ENCODE assay signal across 31 cellular contexts in genomic region chr12:24462946-24463345, GRCh38.
"Had no signal": no experiment of that assay in that cellular context is flagged by ENCODE, and none has a peak within 500 bp of the region (broad histone marks: within the 10 kb centered on the region; RNA-seq: fewer than 3 reads in every experiment).

No MANE protein-coding gene starts in this region.

- H3K4me3 ChIP-seq: adrenal gland, body of pancreas, breast epithelium had no signal

- DNase-seq: activated B cell treated with CpG ODN at 0.5 μM for 24 hours; activated CD4-positive, alpha-beta memory T cell treated with anti-CD3 and anti-CD28 coated beads for 36 hours; activated CD4-positive, alpha-beta T cell treated with anti-CD3 and anti-CD28 coated beads for 4 hours; activated CD4-positive, alpha-beta T cell treated with anti-CD3 and anti-CD28 coated beads, Interleukin-2, amount 10 ng/mL, durations not matched to agents 24 days and 14 days; activated CD4-positive, alpha-beta T cell treated with anti-CD3 and anti-CD28 coated beads, Interleukin-2, amount 50 U/mL, for 1 hour; activated CD4-positive, alpha-beta T cell treated with anti-CD3 and anti-CD28 coated beads, Interleukin-2, amount 50 U/mL, for 4 hours; activated CD4-positive, CD25-positive, alpha-beta regulatory T cell treated with anti-CD3 and anti-CD28 coated beads, Interleukin-2, amount 50 U/mL, for 72 hours; activated CD8-positive, alpha-beta memory T cell treated with anti-CD3 and anti-CD28 coated beads, Interleukin-2, amount 50 U/mL, for 4 hours; activated CD8-positive, alpha-beta T cell treated with anti-CD3 and anti-CD28 coated beads for 36 hours; activated effector memory CD4-positive, alpha-beta T cell treated with anti-CD3 and anti-CD28 coated beads, Interleukin-2, amount 50 U/mL, for 16 hours; activated gamma-delta T cell treated with Interleukin-2 at 50 U/mL for 16 hours; activated naive CD4-positive, alpha-beta T cell; activated naive CD4-positive, alpha-beta T cell treated with anti-CD3 and anti-CD28 coated beads for 36 hours; activated naive CD4-positive, alpha-beta T cell treated with anti-CD3 and anti-CD28 coated beads, Interleukin-2, amount 50 U/mL, for 16 hours; activated naive CD8-positive, alpha-beta T cell treated with anti-CD3 and anti-CD28 coated beads for 36 hours; activated T-cell treated with anti-CD3 and anti-CD28 coated beads for 4 hours; activated T-cell treated with anti-CD3 and anti-CD28 coated beads, Interleukin-2, amount 50 U/mL, for 1 hour; activated T-cell treated with anti-CD3 and anti-CD28 coated beads, Interleukin-2, amount 50 U/mL, for 4 hours; activated T-cell treated with anti-CD3 and anti-CD28 coated beads, Interleukin-2, amount 50 U/mL, for 72 hours; adrenal gland; amniotic stem cell; aorta; body of pancreas; brain microvascular endothelial cell; central memory CD4-positive, alpha-beta T cell; T-helper 2 cell; T-helper 9 cell had no signal

- H3K27me3 ChIP-seq: adrenal gland, body of pancreas, brain microvascular endothelial cell, breast epithelium had no signal

- ATAC-seq: activated CD8-positive, alpha-beta T cell treated with anti-CD3 and anti-CD28 coated beads for 36 hours; activated naive CD4-positive, alpha-beta T cell treated with anti-CD3 and anti-CD28 coated beads, Interleukin-2, amount 50 U/mL, for 72 hours; activated T-cell treated with anti-CD3 and anti-CD28 coated beads, Interleukin-2, amount 50 U/mL, for 4 hours; activated T-cell treated with anti-CD3 and anti-CD28 coated beads, Interleukin-2, amount 50 U/mL, for 72 hours; activated T-helper 17 cell treated with anti-CD3 and anti-CD28 coated beads, Interleukin-2, amount 50 U/mL, for 72 hours; body of pancreas had no signal

- H3K36me3 ChIP-seq: adrenal gland, brain microvascular endothelial cell, breast epithelium had no signal

- H3K27ac ChIP-seq: adrenal gland, body of pancreas, brain microvascular endothelial cell, breast epithelium, VCaP had no signal

- H3K4me1 ChIP-seq: adrenal gland, body of pancreas, breast epithelium had no signal

- H3K9me3 ChIP-seq: adrenal gland, body of pancreas, breast epithelium had no signal
